ENCODE assay signal across 14 cellular contexts in genomic region chr20:33832113-33832853, GRCh38. TPM values are rescaled to one million over a fixed set of nuclear protein-coding genes. Genes with fewer than 3 reads are reported as not detected.
DNase-seq lines count a peak whose midpoint lies in the region; ATAC-seq, FAIRE-seq and TF ChIP-seq lines count a peak whose summit lies in the region.
"Had no signal": no experiment of that assay in that cellular context is flagged by ENCODE, and none has a peak within 500 bp of the region (broad histone marks: within the 10 kb centered on the region; RNA-seq: fewer than 3 reads in every experiment).

No MANE protein-coding gene starts in this region.

- no peak for TF ChIP-seq POLR2A in gastrocnemius medialis (IDR thresholded peaks at IDR 0.05)

- peak overlapping the region; percentile 17 to 60 (median 33) for H3K27ac ChIP-seq in gastrocnemius medialis

- intact Hi-C loops in left colon (cut with DNase I, micrococcal nuclease), result no loop called here
- intact Hi-C loops in gastrocnemius medialis (cut with DNase I; ENCODE audit: low total_unique reads), result no loop called here

- no peaks in the 10 kb centered on the region for H3K36me3 ChIP-seq in gastrocnemius medialis

- DNase-seq in NCI-H2227 treated with DMSO at 0.1 percent for 48 hours (lab: John Stamatoyannopoulos, UW) (peak; percentile 45), left colon (peak; percentile 81 to 86), gastrocnemius medialis (no peak), HK-2 (ENCODE audit: unreplicated experiment) (no peak), islet precursor cell (no peak), AML-193 (lab: John Stamatoyannopoulos, UW) (no peak)
- DNase-seq: activated CD4-positive, alpha-beta T cell treated with anti-CD3 and anti-CD28 coated beads, Interleukin-2, amount 10 ng/mL, durations not matched to agents 24 days and 14 days; activated gamma-delta T cell treated with Interleukin-2 at 50 U/mL for 16 hours; NCI-H2029; SHP77; stimulated activated CD8-positive, alpha-beta memory T cell treated with anti-CD3 and anti-CD28 coated beads, Interleukin-4, amount 100 ng/mL, for 48 hours had no signal

- no peaks in the 10 kb centered on the region for H3K9me3 Mint-ChIP-seq in stimulated activated memory B cell treated with anti-CD40 and anti-IgM and Interleukin-4, amounts not matched to agents 10 μg/mL and 1 μg/mL and 100 μg/mL, for 72 hours
- H3K9me3 Mint-ChIP-seq: activated CD4-positive, alpha-beta T cell treated with anti-CD3 and anti-CD28 coated beads, Interleukin-2, amount 10 ng/mL, durations not matched to agents 24 days and 14 days had no signal

- peaks cover 82 to 87% of the 10 kb centered on the region in 2 donors for H3K4me1 ChIP-seq in gastrocnemius medialis

- no peak overlapping the region for H3K4me3 ChIP-seq in gastrocnemius medialis
- H3K4me3 ChIP-seq: skin epidermis had no signal

- no peak overlapping the region for H3K4me3 Mint-ChIP-seq in stimulated activated memory B cell treated with anti-CD40 and anti-IgM and Interleukin-4, amounts not matched to agents 10 μg/mL and 1 μg/mL and 100 μg/mL, for 72 hours
- H3K4me3 Mint-ChIP-seq: activated CD4-positive, alpha-beta T cell treated with anti-CD3 and anti-CD28 coated beads, Interleukin-2, amount 10 ng/mL, durations not matched to agents 24 days and 14 days had no signal

- H3K9me3 ChIP-seq in gastrocnemius medialis, result no peaks in the 10 kb centered on the region

- H3K27ac Mint-ChIP-seq in stimulated activated memory B cell treated with anti-CD40 and anti-IgM and Interleukin-4, amounts not matched to agents 10 μg/mL and 1 μg/mL and 100 μg/mL, for 72 hours, result no peak overlapping the region
- H3K27ac Mint-ChIP-seq: activated CD4-positive, alpha-beta T cell treated with anti-CD3 and anti-CD28 coated beads, Interleukin-2, amount 10 ng/mL, durations not matched to agents 24 days and 14 days had no signal

- peak; percentile 79 for FAIRE-seq in colon (lab: Jason Lieb, UNC)

- peaks cover 57% of the 10 kb centered on the region for H3K36me3 Mint-ChIP-seq in stimulated activated memory B cell treated with anti-CD40 and anti-IgM and Interleukin-4, amounts not matched to agents 10 μg/mL and 1 μg/mL and 100 μg/mL, for 72 hours

- no peaks in the 10 kb centered on the region for H3K27me3 Mint-ChIP-seq in stimulated activated memory B cell treated with anti-CD40 and anti-IgM and Interleukin-4, amounts not matched to agents 10 μg/mL and 1 μg/mL and 100 μg/mL, for 72 hours
- H3K27me3 Mint-ChIP-seq: activated CD4-positive, alpha-beta T cell treated with anti-CD3 and anti-CD28 coated beads, Interleukin-2, amount 10 ng/mL, durations not matched to agents 24 days and 14 days had no signal

- no peak for TF ChIP-seq CTCF in gastrocnemius medialis (IDR thresholded peaks at IDR 0.05 in 4 of 5, conservative IDR thresholded peaks at IDR 0.05 in 1 of 5)

- in situ Hi-C loops in gastrocnemius medialis (cut with MboI; ENCODE audit: low sequenced_read_pairs in 4 of 4), result no loop called here

- peaks cover 82% of the 10 kb centered on the region for H3K4me1 Mint-ChIP-seq in stimulated activated memory B cell treated with anti-CD40 and anti-IgM and Interleukin-4, amounts not matched to agents 10 μg/mL and 1 μg/mL and 100 μg/mL, for 72 hours

- peak; percentile 87 for ATAC-seq in left colon
- ATAC-seq in gastrocnemius medialis, result no peak
- no peak for ATAC-seq in stimulated activated memory B cell treated with anti-CD40 and anti-IgM and Interleukin-4, amounts not matched to agents 10 μg/mL and 1 μg/mL and 100 μg/mL, for 72 hours

- H3K27me3 ChIP-seq in gastrocnemius medialis, result no peaks in the 10 kb centered on the region

RNA-seq across cellular contexts. Expression of gene CHMP4B, which starts 21.1 kb away (rescaled TPM):
- total RNA-seq in left colon, result 100 to 1,000 TPM; 166 to 233 TPM
- total RNA-seq in gastrocnemius medialis, result 100 to 1,000 TPM in 1 of 4 donors, 10 to 100 TPM in 3; 57.4 to 109 (median 82.7) TPM

Comparison
In these comparisons a context has a peak if more than half of its experiments do, and no peak if none do; other contexts are left out.
1. DNase-seq: peak in NCI-H2227 treated with DMSO at 0.1 percent for 48 hours (single experiment) and left colon (2 of 2); none in gastrocnemius medialis (0 of 2), HK-2 (single experiment), islet precursor cell (single experiment) and AML-193 (0 of 2).